In genomic region chr3:107994181-107994580, GRCh38 we compare ENCODE assay signal across 25 cellular contexts.
DNase-seq lines count a peak whose midpoint lies in the region; ATAC-seq and TF ChIP-seq lines count a peak whose summit lies in the region.
"Had no signal": no experiment of that assay in that cellular context is flagged by ENCODE, and none has a peak within 500 bp of the region (broad histone marks: within the 10 kb centered on the region; RNA-seq: fewer than 3 reads in every experiment).

No MANE protein-coding gene starts in this region.

- peak overlapping the region; percentile 93 for H3K14ac ChIP-seq in trophoblast cell (ENCODE audit: low read length)

- H4K91ac ChIP-seq in trophoblast cell (ENCODE audit: low read depth, low read length) = peak overlapping the region; percentile 98

- no peak for ATAC-seq in body of pancreas
- ATAC-seq: activated naive CD4-positive, alpha-beta T cell treated with anti-CD3 and anti-CD28 coated beads, Interleukin-2, amount 50 U/mL, for 72 hours; CD8-positive, alpha-beta T cell; GM12878; left ventricle myocardium superior; sciatic nerve had no signal

- H3K4me3 ChIP-seq in ACC112 (ENCODE audit: low read depth, low read length) (no peak overlapping the region), esophagus (ENCODE audit: low read depth in 1 of 2, low read length in 2 of 2) (no peak overlapping the region), trophoblast cell (ENCODE audit: low read depth, low read length) (no peak overlapping the region), body of pancreas (no peak overlapping the region)
- H3K4me3 ChIP-seq: GM12878, SJSA1 had no signal

- peaks cover 37% of the 10 kb centered on the region for H3K79me1 ChIP-seq in trophoblast cell (ENCODE audit: low read length)

- WGBS in esophagus, 2 donors = 53 to 67% methylated on average over 2 of the region's 2 CpGs
- no CpG with 5 or more reads among the region's 2 CpGs for WGBS in trophoblast cell (ENCODE audit: extremely low coverage, insufficient coverage, insufficient read length)
- WGBS in body of pancreas, 2 donors = 91 to 96% methylated on average over 2 of the region's 2 CpGs

- H3K9me3 ChIP-seq in esophagus (ENCODE audit: control insufficient read depth in 2 of 2, insufficient read depth in 1 of 2, low read depth in 1 of 2, low read length in 1 of 2) = no peaks in the 10 kb centered on the region
- H3K9me3 ChIP-seq in trophoblast cell (ENCODE audit: insufficient read depth, low read depth, low read length) = no peaks in the 10 kb centered on the region
- no peaks in the 10 kb centered on the region for H3K9me3 ChIP-seq in body of pancreas
- H3K9me3 ChIP-seq: SJSA1 had no signal

- no peak overlapping the region for H3K4ac ChIP-seq in trophoblast cell (ENCODE audit: low read depth, low read length)

- TF ChIP-seq POLR2A in body of pancreas (IDR thresholded peaks at IDR 0.05) = no peak

- H3K79me2 ChIP-seq in ACC112 (ENCODE audit: control insufficient read depth, insufficient read depth, low read length, unreplicated experiment) = no peaks in the 10 kb centered on the region
- peaks cover 1% of the 10 kb centered on the region for H3K79me2 ChIP-seq in trophoblast cell (ENCODE audit: control insufficient read depth, insufficient read depth, low read length, poor library complexity)

- H2AFZ ChIP-seq in ACC112 (ENCODE audit: low read length, unreplicated experiment) (no peak overlapping the region), trophoblast cell (ENCODE audit: insufficient read depth, low read length, poor library complexity) (no peak overlapping the region)

- H3K36me3 ChIP-seq in ACC112 (ENCODE audit: insufficient read depth, low read length) = no peaks in the 10 kb centered on the region
- H3K36me3 ChIP-seq in esophagus (ENCODE audit: control insufficient read depth in 2 of 2, insufficient read depth in 2 of 2, low read length in 1 of 2) = no peaks in the 10 kb centered on the region
- H3K36me3 ChIP-seq in trophoblast cell (ENCODE audit: control insufficient read depth in 1 of 2, insufficient read depth in 2 of 2, low read length in 2 of 2) = no peaks in the 10 kb centered on the region
- H3K36me3 ChIP-seq in body of pancreas (replicated peaks in 1 of 2; ENCODE audit: insufficient read depth in 1 of 2, low read depth in 2 of 2) = no peaks in the 10 kb centered on the region
- H3K36me3 ChIP-seq: SJSA1 had no signal

- DNase-seq in NCI-H69 (lab: John Stamatoyannopoulos, UW) (peak; percentile 79), trophoblast cell (no peak), DMS 273 treated with DMSO at 0.1 percent for 48 hours (lab: John Stamatoyannopoulos, UW) (no peak), NCI-H2227 treated with DMSO at 0.1 percent for 48 hours (lab: John Stamatoyannopoulos, UW) (no peak), islet precursor cell (no peak), body of pancreas (no peak)
- DNase-seq: activated CD4-positive, alpha-beta T cell treated with anti-CD3 and anti-CD28 coated beads, Interleukin-2, amount 50 U/mL, for 1 hour; activated effector memory CD4-positive, alpha-beta T cell treated with Interleukin-2 at 50 U/mL for 16 hours; activated T-cell treated with anti-CD3 and anti-CD28 coated beads, Interleukin-2, amount 50 U/mL, for 1 hour; amygdala; CD8-positive, alpha-beta T cell; H9; left ventricle myocardium superior; NCI-H345; NCI-H774; stimulated activated CD4-positive, alpha-beta T cell treated with anti-CD3 and anti-CD28 coated beads, Interleukin-4, amount 100 ng/mL, for 24 hours; substantia nigra; T-helper 9 cell had no signal

- H4K12ac ChIP-seq in trophoblast cell (ENCODE audit: low read depth, low read length) = no peak overlapping the region

- peak overlapping the region; percentile 18 for H2AK5ac ChIP-seq in trophoblast cell (ENCODE audit: low read length)

- no peak overlapping the region for H3K23ac ChIP-seq in trophoblast cell (ENCODE audit: low read length)

- H2BK12ac ChIP-seq in trophoblast cell (ENCODE audit: low read length) = peak overlapping the region; percentile 57

- H3K4me1 ChIP-seq in ACC112 (ENCODE audit: control insufficient read depth, insufficient read depth, low read length, unreplicated experiment) = peaks cover 36% of the 10 kb centered on the region
- peaks cover 0 to 3% of the 10 kb centered on the region in 2 donors for H3K4me1 ChIP-seq in esophagus (ENCODE audit: control insufficient read depth in 2 of 2, insufficient read depth in 2 of 2, low read length in 1 of 2)
- peaks cover 18 to 25% of the 10 kb centered on the region in 2 experiments for H3K4me1 ChIP-seq in trophoblast cell (ENCODE audit: control insufficient read depth in 1 of 2, insufficient read depth in 2 of 2, low read length in 2 of 2)
- no peaks in the 10 kb centered on the region for H3K4me1 ChIP-seq in body of pancreas

- H3K18ac ChIP-seq in trophoblast cell (ENCODE audit: low read length) = no peak overlapping the region

- peak overlapping the region; percentile 73 for H2BK5ac ChIP-seq in trophoblast cell (ENCODE audit: low read depth, low read length, poor library complexity)

- H4K8ac ChIP-seq in trophoblast cell (ENCODE audit: low read depth, low read length) = peak overlapping the region; percentile 74

- H3K27ac ChIP-seq in ACC112 (ENCODE audit: low read depth, low read length) (peak overlapping the region; percentile 29; the same call in 1 of the 2 replicates), esophagus (ENCODE audit: low read depth in 2 of 2, low read length in 1 of 2) (peak overlapping the region; percentile 83 to 90), trophoblast cell (ENCODE audit: low read depth, low read length) (peak overlapping the region; percentile 87), body of pancreas (no peak overlapping the region)
- H3K27ac ChIP-seq: KMS-11, SJSA1 had no signal

- peak overlapping the region; percentile 99 for H2BK120ac ChIP-seq in trophoblast cell (ENCODE audit: insufficient read depth, low read length, poor library complexity)

- no peak overlapping the region for H3K9ac ChIP-seq in trophoblast cell (ENCODE audit: low read length)
- H3K9ac ChIP-seq: KMS-11 had no signal

- H3K4me2 ChIP-seq in trophoblast cell (ENCODE audit: low read length) = no peak overlapping the region
- H3K4me2 ChIP-seq: KMS-11 had no signal

- no peak for TF ChIP-seq CTCF in body of pancreas (IDR thresholded peaks at IDR 0.05)

- H3K27me3 ChIP-seq in ACC112 (ENCODE audit: insufficient read depth, low read length) (no peaks in the 10 kb centered on the region), esophagus (ENCODE audit: control insufficient read depth in 1 of 2, insufficient read depth in 2 of 2, low read length in 2 of 2) (no peaks in the 10 kb centered on the region), trophoblast cell (ENCODE audit: insufficient read depth, low read length) (no peaks in the 10 kb centered on the region), body of pancreas (no peaks in the 10 kb centered on the region)
- H3K27me3 ChIP-seq: SJSA1 had no signal

- intact Hi-C loops in body of pancreas (cut with DNase I) = no loop called here

Comparison
In these comparisons a context has a peak if more than half of its experiments do, and no peak if none do; other contexts are left out.
1. H3K27ac ChIP-seq: peak in ACC112 (single experiment), esophagus (2 of 2) and trophoblast cell (single experiment); none in body of pancreas (0 of 4).